In genomic region chr3:128345195-128345594, GRCh38 we compare ENCODE assay signal across 32 cellular contexts.
"Had no signal": no experiment of that assay in that cellular context is flagged by ENCODE, and none has a peak within 500 bp of the region (broad histone marks: within the 10 kb centered on the region; RNA-seq: fewer than 3 reads in every experiment).

No MANE protein-coding gene starts in this region.

- ATAC-seq: activated CD4-positive, alpha-beta T cell treated with anti-CD3 and anti-CD28 coated beads for 36 hours; activated CD4-positive, CD25-positive, alpha-beta regulatory T cell treated with anti-CD3 and anti-CD28 coated beads, Interleukin-2, amount 50 U/mL, for 24 hours; activated naive CD4-positive, alpha-beta T cell treated with anti-CD3 and anti-CD28 coated beads, Interleukin-2, amount 50 U/mL, for 72 hours; activated T-cell treated with anti-CD3 and anti-CD28 coated beads, Interleukin-2, amount 50 U/mL, for 4 hours; body of pancreas; Panc1; WTC11 had no signal

- H3K9me3 Mint-ChIP-seq: activated CD4-positive, alpha-beta memory T cell treated with anti-CD3 and anti-CD28 coated beads for 36 hours; activated naive CD4-positive, alpha-beta T cell treated with anti-CD3 and anti-CD28 coated beads for 36 hours; activated naive CD4-positive, alpha-beta T cell treated with anti-CD3 and anti-CD28 coated beads, Interleukin-2, amount 50 U/mL, for 72 hours; activated T-cell treated with anti-CD3 and anti-CD28 coated beads, Interleukin-2, amount 50 U/mL, for 4 hours; activated T-helper 1 cell treated with anti-CD3 and anti-CD28 coated beads, Interleukin-12 subunit alpha, Interleukin-12 subunit beta, Interleukin-2, Interleukin-4 antibody, amounts not matched to agents 30 ng/mL and 10 ng/mL and 1 ng/mL, durations not matched to agents 14 hours and 24 hours and 36 hours; WTC11 had no signal

- H3K36me3 Mint-ChIP-seq: activated naive CD4-positive, alpha-beta T cell treated with anti-CD3 and anti-CD28 coated beads, Interleukin-2, amount 50 U/mL, for 72 hours; WTC11 had no signal

- H3K4me3 Mint-ChIP-seq: activated CD4-positive, alpha-beta memory T cell treated with anti-CD3 and anti-CD28 coated beads for 36 hours; activated CD4-positive, alpha-beta T cell treated with anti-CD3 and anti-CD28 coated beads for 36 hours; activated naive CD4-positive, alpha-beta T cell treated with anti-CD3 and anti-CD28 coated beads for 36 hours; activated T-cell treated with anti-CD3 and anti-CD28 coated beads, Interleukin-2, amount 50 U/mL, for 4 hours; activated T-helper 1 cell treated with anti-CD3 and anti-CD28 coated beads, Interleukin-12 subunit alpha, Interleukin-12 subunit beta, Interleukin-2, Interleukin-4 antibody, amounts not matched to agents 30 ng/mL and 10 ng/mL and 1 ng/mL, durations not matched to agents 14 hours and 24 hours and 36 hours; WTC11 had no signal

- H3K27me3 Mint-ChIP-seq: activated CD4-positive, alpha-beta memory T cell treated with anti-CD3 and anti-CD28 coated beads for 36 hours; activated CD4-positive, alpha-beta T cell treated with anti-CD3 and anti-CD28 coated beads for 36 hours had no signal

- DNase-seq: activated CD4-positive, alpha-beta memory T cell treated with anti-CD3 and anti-CD28 coated beads for 36 hours; activated CD4-positive, alpha-beta T cell treated with anti-CD3 and anti-CD28 coated beads for 36 hours; activated CD4-positive, alpha-beta T cell treated with anti-CD3 and anti-CD28 coated beads, Interleukin-2, amount 50 U/mL, for 1 hour; activated CD8-positive, alpha-beta memory T cell treated with anti-CD3 and anti-CD28 coated beads, Interleukin-2, amount 50 U/mL, for 4 hours; activated gamma-delta T cell treated with Interleukin-2 at 50 U/mL for 16 hours; activated naive CD4-positive, alpha-beta T cell treated with anti-CD3 and anti-CD28 coated beads for 36 hours; activated T-cell treated with anti-CD3 and anti-CD28 coated beads for 4 hours; activated T-cell treated with anti-CD3 and anti-CD28 coated beads, Interleukin-2, amount 50 U/mL, for 4 hours; adrenal gland; body of pancreas; Kasumi-1; KG1; MG63; NCI-H1048; NCI-H1105 treated with DMSO at 0.1 percent for 48 hours; NCI-H1436; NCI-H1694; NCI-H1930; NCI-H2081 treated with DMSO at 0.1 percent for 48 hours; NCI-H510A; NCI-H526; NCI-H774; SHP77; SJCRH30; T1000 had no signal

- H3K27ac Mint-ChIP-seq: activated CD4-positive, alpha-beta memory T cell treated with anti-CD3 and anti-CD28 coated beads for 36 hours; activated CD4-positive, alpha-beta T cell treated with anti-CD3 and anti-CD28 coated beads for 36 hours; activated naive CD4-positive, alpha-beta T cell treated with anti-CD3 and anti-CD28 coated beads for 36 hours; activated naive CD4-positive, alpha-beta T cell treated with anti-CD3 and anti-CD28 coated beads, Interleukin-2, amount 50 U/mL, for 72 hours; activated T-helper 1 cell treated with anti-CD3 and anti-CD28 coated beads, Interleukin-12 subunit alpha, Interleukin-12 subunit beta, Interleukin-2, Interleukin-4 antibody, amounts not matched to agents 30 ng/mL and 10 ng/mL and 1 ng/mL, durations not matched to agents 14 hours and 24 hours and 36 hours; WTC11 had no signal

- H3K27ac ChIP-seq: adrenal gland, breast epithelium, SJCRH30, SK-N-MC had no signal
